ENCODE assay signal across 1 cellular context in the genomic region with DNA sequence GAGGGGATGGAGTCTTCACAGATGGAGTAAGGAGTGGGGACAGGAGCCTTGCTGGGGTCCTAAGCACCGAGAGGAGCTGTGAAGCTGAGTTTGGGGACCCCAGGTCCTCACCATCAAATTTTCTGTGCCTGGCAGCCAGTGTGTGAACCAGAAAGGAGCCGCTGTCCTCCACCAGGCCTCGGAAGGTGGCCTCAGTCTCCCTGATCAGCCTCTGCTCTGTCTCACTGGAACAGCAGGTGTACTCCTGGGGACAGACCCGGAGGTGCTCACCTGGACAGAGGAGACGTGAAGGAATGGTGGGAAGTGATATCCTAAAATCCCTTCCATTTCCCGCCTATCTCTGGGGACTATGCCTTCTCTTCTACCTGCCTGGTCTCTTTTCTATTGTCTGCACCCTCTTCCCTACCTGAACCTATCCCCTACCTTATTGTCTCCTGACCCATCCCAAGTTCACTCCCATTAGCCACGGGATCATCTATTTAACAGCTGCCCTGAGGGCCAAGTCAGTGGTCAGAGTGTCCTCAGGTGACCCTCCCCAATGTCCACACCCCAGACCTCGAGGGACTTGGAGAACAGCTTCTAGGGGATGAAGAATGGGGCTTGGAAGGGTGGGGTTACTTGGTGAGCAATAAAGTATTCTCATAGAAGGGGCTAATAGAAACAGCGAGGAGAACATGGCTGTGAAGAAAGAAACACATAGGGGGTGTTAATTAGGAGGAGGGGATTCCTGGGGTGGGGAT.
TF ChIP-seq lines count a peak whose summit lies in the region.

No MANE protein-coding gene starts in this region.

TF ChIP-seq in H1, 55 proteins besides CTCF, POLR2A, EP300 and RAD21:
- TF ChIP-seq YY1 (IDR thresholded peaks at IDR 0.05; ENCODE audit: low read depth, low read length) (no peak), CBX5 (IDR thresholded peaks at IDR 0.05; ENCODE audit: low read depth, low read length) (no peak), TBP (IDR thresholded peaks at IDR 0.05; ENCODE audit: low read depth, low read length) (no peak), SUZ12 (IDR thresholded peaks at IDR 0.05; ENCODE audit: low read length) (no peak), SP4 (IDR thresholded peaks at IDR 0.05; ENCODE audit: low read length) (no peak), BCL11A (IDR thresholded peaks at IDR 0.05; ENCODE audit: low read depth in 2 of 2, low read length in 2 of 2) (no peak), RNF2 (IDR thresholded peaks at IDR 0.05; ENCODE audit: borderline replicate concordance, low read depth, low read length, missing control alignments, poor library complexity, severe bottlenecking) (no peak), ASH2L (IDR thresholded peaks at IDR 0.05; ENCODE audit: low read length) (no peak), CREB1 (IDR thresholded peaks at IDR 0.05) (no peak)
- TF ChIP-seq, protein P1, sequence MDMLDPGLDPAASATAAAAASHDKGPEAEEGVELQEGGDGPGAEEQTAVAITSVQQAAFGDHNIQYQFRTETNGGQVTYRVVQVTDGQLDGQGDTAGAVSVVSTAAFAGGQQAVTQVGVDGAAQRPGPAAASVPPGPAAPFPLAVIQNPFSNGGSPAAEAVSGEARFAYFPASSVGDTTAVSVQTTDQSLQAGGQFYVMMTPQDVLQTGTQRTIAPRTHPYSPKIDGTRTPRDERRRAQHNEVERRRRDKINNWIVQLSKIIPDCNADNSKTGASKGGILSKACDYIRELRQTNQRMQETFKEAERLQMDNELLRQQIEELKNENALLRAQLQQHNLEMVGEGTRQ (IDR thresholded peaks at IDR 0.05; ENCODE audit: low read length), result no peak
- TF ChIP-seq, protein P2, sequence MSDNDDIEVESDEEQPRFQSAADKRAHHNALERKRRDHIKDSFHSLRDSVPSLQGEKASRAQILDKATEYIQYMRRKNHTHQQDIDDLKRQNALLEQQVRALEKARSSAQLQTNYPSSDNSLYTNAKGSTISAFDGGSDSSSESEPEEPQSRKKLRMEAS (IDR thresholded peaks at IDR 0.05), result no peak
